ENCODE assay signal across 1 cellular context in the genomic region with DNA sequence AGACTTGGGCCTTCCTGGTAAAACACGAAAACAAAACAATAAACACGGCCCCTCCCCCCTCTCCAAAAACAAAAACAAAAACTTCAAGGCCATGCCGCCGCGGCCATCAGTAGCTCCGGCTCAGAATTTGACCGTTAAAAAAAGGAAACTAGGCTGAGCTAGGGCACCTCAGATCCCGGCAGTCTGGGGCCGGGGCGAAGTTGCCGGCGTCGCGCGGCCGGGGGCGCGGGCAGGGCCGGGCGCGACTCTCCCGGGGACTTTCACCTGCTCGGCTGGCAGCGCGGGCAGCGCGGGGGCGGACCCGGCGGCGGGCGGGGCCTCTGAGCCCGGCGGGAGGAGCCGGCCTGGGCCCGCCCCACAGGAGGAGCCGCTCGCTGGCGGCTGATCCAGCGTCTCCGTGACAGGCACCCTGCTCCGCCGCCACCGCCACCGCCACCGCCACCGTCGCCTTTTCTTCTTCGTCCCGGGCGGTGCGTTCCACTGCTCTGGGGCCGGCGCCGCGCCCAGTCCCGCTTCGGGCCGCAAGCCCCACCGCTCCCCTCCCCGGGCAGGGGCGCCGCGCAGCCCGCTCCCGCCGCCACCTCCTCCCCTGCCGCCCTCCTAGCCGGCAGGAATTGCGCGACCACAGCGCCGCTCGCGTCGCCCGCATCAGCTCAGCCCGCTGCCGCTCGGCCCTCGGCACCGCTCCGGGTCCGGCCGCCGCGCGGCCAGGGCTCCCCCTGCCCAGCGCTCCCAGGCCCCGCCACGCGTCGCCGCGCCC.
TF ChIP-seq lines count a peak whose summit lies in the region.

A gene (plus strand): TSS at position 358 of the 760 bp plus-strand sequence. CDS start 487 bp downstream, outside the sequence.

TF ChIP-seq in GM12878, 131 proteins besides CTCF, POLR2A, EP300 and RAD21 (continued from another document and continues in another):
- TF ChIP-seq, protein P1, sequence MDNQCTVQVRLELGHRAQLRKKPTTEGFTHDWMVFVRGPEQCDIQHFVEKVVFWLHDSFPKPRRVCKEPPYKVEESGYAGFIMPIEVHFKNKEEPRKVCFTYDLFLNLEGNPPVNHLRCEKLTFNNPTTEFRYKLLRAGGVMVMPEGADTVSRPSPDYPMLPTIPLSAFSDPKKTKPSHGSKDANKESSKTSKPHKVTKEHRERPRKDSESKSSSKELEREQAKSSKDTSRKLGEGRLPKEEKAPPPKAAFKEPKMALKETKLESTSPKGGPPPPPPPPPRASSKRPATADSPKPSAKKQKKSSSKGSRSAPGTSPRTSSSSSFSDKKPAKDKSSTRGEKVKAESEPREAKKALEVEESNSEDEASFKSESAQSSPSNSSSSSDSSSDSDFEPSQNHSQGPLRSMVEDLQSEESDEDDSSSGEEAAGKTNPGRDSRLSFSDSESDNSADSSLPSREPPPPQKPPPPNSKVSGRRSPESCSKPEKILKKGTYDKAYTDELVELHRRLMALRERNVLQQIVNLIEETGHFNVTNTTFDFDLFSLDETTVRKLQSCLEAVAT (IDR thresholded peaks at IDR 0.05), result no peak
- TF ChIP-seq CBFB (IDR thresholded peaks at IDR 0.05; ENCODE audit: low read depth) (no peak), ZNF384 (IDR thresholded peaks at IDR 0.05; ENCODE audit: borderline replicate concordance, low read depth, low read length) (no peak), RCOR1 (conservative IDR thresholded peaks at IDR 0.05; ENCODE audit: low read depth, low read length) (no peak), CHD2 (IDR thresholded peaks at IDR 0.05; ENCODE audit: borderline replicate concordance, low read depth, low read length) (no peak), HDAC6 (IDR thresholded peaks at IDR 0.05; ENCODE audit: unreplicated experiment) (no peak), GATAD2B (conservative IDR thresholded peaks at IDR 0.05; ENCODE audit: low read depth) (peak; percentile 48; the same call in 1 of the 2 replicates), CBX5 (IDR thresholded peaks at IDR 0.05; ENCODE audit: low read depth) (no peak), BRCA1 (IDR thresholded peaks at IDR 0.05; ENCODE audit: low read depth, low read length) (no peak), KDM1A (IDR thresholded peaks at IDR 0.05; ENCODE audit: borderline replicate concordance) (no peak), ZSCAN29 (IDR thresholded peaks at IDR 0.05) (no peak), ZNF207 (IDR thresholded peaks at IDR 0.05; ENCODE audit: borderline replicate concordance) (no peak), WRNIP1 (IDR thresholded peaks at IDR 0.05; ENCODE audit: borderline replicate concordance, low read depth, low read length) (no peak), SUZ12 (IDR thresholded peaks at IDR 0.05; ENCODE audit: unreplicated experiment) (peak; percentile 75), ZNF217 (IDR thresholded peaks at IDR 0.05) (no peak), BCL11A (IDR thresholded peaks at IDR 0.05; ENCODE audit: low read depth, low read length) (no peak), SREBF2 (IDR thresholded peaks at IDR 0.05; ENCODE audit: low read length) (no peak), IKZF1 (conservative IDR thresholded peaks at IDR 0.05) (peak; percentile 61; the same call in 1 of the 2 replicates), MTA3 (IDR thresholded peaks at IDR 0.05; ENCODE audit: borderline replicate concordance, low read length) (no peak)
- TF ChIP-seq, protein P2, sequence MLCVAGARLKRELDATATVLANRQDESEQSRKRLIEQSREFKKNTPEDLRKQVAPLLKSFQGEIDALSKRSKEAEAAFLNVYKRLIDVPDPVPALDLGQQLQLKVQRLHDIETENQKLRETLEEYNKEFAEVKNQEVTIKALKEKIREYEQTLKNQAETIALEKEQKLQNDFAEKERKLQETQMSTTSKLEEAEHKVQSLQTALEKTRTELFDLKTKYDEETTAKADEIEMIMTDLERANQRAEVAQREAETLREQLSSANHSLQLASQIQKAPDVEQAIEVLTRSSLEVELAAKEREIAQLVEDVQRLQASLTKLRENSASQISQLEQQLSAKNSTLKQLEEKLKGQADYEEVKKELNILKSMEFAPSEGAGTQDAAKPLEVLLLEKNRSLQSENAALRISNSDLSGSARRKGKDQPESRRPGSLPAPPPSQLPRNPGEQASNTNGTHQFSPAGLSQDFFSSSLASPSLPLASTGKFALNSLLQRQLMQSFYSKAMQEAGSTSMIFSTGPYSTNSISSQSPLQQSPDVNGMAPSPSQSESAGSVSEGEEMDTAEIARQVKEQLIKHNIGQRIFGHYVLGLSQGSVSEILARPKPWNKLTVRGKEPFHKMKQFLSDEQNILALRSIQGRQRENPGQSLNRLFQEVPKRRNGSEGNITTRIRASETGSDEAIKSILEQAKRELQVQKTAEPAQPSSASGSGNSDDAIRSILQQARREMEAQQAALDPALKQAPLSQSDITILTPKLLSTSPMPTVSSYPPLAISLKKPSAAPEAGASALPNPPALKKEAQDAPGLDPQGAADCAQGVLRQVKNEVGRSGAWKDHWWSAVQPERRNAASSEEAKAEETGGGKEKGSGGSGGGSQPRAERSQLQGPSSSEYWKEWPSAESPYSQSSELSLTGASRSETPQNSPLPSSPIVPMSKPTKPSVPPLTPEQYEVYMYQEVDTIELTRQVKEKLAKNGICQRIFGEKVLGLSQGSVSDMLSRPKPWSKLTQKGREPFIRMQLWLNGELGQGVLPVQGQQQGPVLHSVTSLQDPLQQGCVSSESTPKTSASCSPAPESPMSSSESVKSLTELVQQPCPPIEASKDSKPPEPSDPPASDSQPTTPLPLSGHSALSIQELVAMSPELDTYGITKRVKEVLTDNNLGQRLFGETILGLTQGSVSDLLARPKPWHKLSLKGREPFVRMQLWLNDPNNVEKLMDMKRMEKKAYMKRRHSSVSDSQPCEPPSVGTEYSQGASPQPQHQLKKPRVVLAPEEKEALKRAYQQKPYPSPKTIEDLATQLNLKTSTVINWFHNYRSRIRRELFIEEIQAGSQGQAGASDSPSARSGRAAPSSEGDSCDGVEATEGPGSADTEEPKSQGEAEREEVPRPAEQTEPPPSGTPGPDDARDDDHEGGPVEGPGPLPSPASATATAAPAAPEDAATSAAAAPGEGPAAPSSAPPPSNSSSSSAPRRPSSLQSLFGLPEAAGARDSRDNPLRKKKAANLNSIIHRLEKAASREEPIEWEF (IDR thresholded peaks at IDR 0.05; ENCODE audit: insufficient replicate concordance, low read depth, low read length), result no peak
- TF ChIP-seq, protein P3, sequence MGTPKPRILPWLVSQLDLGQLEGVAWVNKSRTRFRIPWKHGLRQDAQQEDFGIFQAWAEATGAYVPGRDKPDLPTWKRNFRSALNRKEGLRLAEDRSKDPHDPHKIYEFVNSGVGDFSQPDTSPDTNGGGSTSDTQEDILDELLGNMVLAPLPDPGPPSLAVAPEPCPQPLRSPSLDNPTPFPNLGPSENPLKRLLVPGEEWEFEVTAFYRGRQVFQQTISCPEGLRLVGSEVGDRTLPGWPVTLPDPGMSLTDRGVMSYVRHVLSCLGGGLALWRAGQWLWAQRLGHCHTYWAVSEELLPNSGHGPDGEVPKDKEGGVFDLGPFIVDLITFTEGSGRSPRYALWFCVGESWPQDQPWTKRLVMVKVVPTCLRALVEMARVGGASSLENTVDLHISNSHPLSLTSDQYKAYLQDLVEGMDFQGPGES (IDR thresholded peaks at IDR 0.05), result no peak
- TF ChIP-seq, protein P4, sequence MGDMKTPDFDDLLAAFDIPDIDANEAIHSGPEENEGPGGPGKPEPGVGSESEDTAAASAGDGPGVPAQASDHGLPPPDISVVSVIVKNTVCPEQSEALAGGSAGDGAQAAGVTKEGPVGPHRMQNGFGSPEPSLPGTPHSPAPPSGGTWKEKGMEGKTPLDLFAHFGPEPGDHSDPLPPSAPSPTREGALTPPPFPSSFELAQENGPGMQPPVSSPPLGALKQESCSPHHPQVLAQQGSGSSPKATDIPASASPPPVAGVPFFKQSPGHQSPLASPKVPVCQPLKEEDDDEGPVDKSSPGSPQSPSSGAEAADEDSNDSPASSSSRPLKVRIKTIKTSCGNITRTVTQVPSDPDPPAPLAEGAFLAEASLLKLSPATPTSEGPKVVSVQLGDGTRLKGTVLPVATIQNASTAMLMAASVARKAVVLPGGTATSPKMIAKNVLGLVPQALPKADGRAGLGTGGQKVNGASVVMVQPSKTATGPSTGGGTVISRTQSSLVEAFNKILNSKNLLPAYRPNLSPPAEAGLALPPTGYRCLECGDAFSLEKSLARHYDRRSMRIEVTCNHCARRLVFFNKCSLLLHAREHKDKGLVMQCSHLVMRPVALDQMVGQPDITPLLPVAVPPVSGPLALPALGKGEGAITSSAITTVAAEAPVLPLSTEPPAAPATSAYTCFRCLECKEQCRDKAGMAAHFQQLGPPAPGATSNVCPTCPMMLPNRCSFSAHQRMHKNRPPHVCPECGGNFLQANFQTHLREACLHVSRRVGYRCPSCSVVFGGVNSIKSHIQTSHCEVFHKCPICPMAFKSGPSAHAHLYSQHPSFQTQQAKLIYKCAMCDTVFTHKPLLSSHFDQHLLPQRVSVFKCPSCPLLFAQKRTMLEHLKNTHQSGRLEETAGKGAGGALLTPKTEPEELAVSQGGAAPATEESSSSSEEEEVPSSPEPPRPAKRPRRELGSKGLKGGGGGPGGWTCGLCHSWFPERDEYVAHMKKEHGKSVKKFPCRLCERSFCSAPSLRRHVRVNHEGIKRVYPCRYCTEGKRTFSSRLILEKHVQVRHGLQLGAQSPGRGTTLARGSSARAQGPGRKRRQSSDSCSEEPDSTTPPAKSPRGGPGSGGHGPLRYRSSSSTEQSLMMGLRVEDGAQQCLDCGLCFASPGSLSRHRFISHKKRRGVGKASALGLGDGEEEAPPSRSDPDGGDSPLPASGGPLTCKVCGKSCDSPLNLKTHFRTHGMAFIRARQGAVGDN (IDR thresholded peaks at IDR 0.05), result 0 out of 2 replicates have a peak, but pooled peaks have one; percentile 12
- TF ChIP-seq, protein P5, sequence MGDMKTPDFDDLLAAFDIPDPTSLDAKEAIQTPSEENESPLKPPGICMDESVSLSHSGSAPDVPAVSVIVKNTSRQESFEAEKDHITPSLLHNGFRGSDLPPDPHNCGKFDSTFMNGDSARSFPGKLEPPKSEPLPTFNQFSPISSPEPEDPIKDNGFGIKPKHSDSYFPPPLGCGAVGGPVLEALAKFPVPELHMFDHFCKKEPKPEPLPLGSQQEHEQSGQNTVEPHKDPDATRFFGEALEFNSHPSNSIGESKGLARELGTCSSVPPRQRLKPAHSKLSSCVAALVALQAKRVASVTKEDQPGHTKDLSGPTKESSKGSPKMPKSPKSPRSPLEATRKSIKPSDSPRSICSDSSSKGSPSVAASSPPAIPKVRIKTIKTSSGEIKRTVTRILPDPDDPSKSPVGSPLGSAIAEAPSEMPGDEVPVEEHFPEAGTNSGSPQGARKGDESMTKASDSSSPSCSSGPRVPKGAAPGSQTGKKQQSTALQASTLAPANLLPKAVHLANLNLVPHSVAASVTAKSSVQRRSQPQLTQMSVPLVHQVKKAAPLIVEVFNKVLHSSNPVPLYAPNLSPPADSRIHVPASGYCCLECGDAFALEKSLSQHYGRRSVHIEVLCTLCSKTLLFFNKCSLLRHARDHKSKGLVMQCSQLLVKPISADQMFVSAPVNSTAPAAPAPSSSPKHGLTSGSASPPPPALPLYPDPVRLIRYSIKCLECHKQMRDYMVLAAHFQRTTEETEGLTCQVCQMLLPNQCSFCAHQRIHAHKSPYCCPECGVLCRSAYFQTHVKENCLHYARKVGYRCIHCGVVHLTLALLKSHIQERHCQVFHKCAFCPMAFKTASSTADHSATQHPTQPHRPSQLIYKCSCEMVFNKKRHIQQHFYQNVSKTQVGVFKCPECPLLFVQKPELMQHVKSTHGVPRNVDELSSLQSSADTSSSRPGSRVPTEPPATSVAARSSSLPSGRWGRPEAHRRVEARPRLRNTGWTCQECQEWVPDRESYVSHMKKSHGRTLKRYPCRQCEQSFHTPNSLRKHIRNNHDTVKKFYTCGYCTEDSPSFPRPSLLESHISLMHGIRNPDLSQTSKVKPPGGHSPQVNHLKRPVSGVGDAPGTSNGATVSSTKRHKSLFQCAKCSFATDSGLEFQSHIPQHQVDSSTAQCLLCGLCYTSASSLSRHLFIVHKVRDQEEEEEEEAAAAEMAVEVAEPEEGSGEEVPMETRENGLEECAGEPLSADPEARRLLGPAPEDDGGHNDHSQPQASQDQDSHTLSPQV (IDR thresholded peaks at IDR 0.05), result no peak
- TF ChIP-seq, protein P6, sequence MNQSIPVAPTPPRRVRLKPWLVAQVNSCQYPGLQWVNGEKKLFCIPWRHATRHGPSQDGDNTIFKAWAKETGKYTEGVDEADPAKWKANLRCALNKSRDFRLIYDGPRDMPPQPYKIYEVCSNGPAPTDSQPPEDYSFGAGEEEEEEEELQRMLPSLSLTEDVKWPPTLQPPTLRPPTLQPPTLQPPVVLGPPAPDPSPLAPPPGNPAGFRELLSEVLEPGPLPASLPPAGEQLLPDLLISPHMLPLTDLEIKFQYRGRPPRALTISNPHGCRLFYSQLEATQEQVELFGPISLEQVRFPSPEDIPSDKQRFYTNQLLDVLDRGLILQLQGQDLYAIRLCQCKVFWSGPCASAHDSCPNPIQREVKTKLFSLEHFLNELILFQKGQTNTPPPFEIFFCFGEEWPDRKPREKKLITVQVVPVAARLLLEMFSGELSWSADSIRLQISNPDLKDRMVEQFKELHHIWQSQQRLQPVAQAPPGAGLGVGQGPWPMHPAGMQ (IDR thresholded peaks at IDR 0.05; ENCODE audit: borderline replicate concordance), result no peak
- TF ChIP-seq, protein P7, sequence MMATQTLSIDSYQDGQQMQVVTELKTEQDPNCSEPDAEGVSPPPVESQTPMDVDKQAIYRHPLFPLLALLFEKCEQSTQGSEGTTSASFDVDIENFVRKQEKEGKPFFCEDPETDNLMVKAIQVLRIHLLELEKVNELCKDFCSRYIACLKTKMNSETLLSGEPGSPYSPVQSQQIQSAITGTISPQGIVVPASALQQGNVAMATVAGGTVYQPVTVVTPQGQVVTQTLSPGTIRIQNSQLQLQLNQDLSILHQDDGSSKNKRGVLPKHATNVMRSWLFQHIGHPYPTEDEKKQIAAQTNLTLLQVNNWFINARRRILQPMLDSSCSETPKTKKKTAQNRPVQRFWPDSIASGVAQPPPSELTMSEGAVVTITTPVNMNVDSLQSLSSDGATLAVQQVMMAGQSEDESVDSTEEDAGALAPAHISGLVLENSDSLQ (IDR thresholded peaks at IDR 0.05), result no peak
- TF ChIP-seq, protein P8, sequence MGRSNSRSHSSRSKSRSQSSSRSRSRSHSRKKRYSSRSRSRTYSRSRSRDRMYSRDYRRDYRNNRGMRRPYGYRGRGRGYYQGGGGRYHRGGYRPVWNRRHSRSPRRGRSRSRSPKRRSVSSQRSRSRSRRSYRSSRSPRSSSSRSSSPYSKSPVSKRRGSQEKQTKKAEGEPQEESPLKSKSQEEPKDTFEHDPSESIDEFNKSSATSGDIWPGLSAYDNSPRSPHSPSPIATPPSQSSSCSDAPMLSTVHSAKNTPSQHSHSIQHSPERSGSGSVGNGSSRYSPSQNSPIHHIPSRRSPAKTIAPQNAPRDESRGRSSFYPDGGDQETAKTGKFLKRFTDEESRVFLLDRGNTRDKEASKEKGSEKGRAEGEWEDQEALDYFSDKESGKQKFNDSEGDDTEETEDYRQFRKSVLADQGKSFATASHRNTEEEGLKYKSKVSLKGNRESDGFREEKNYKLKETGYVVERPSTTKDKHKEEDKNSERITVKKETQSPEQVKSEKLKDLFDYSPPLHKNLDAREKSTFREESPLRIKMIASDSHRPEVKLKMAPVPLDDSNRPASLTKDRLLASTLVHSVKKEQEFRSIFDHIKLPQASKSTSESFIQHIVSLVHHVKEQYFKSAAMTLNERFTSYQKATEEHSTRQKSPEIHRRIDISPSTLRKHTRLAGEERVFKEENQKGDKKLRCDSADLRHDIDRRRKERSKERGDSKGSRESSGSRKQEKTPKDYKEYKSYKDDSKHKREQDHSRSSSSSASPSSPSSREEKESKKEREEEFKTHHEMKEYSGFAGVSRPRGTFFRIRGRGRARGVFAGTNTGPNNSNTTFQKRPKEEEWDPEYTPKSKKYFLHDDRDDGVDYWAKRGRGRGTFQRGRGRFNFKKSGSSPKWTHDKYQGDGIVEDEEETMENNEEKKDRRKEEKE (IDR thresholded peaks at IDR 0.05), result no peak
- TF ChIP-seq, protein P9, sequence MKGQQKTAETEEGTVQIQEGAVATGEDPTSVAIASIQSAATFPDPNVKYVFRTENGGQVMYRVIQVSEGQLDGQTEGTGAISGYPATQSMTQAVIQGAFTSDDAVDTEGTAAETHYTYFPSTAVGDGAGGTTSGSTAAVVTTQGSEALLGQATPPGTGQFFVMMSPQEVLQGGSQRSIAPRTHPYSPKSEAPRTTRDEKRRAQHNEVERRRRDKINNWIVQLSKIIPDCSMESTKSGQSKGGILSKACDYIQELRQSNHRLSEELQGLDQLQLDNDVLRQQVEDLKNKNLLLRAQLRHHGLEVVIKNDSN (IDR thresholded peaks at IDR 0.05; ENCODE audit: borderline replicate concordance, extremely low read length, insufficient read depth, low read depth, low read length), result no peak
